9 cellular contexts compared by ENCODE assay signal in the genomic region with DNA sequence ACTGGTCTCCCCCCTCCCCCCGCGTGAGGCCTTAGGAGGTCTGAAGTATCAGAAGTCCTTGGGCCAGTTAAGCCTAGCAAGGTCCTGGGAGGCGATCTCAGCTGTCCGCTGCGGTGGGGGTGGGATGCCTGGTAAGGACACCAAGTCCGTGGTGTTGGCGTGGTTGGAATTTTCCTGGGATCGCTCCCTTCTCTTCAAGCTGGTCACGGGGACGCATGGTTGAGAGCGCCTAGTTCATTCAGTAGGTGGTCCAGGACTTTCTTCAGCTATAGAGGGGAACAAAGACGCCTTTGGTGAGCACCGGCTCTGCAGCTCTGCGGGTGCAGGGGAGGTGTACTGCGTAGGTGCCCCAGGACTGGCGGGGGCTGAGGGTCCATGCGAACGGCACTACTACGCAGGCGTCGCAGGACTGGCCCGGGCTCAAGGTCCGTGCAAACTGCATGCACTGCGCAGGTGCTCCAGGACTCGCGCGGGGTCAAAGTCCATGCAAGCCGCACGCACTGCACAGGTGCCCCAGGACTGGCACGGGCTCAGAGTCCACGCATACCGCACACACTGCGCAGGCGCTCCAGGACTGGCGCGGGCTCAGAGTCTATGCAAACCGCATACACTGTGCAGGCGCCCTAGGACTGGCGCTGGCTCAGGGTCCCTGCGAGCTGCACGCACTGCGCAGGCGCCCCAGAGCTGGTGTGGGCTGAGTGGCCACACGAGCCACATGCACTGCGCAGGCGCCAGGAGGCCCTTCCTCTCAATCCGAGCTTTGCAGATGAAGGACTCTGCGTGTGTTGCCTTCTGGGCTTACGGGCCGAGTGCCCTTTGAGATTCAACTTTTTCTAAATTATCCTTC. TPM values are rescaled to one million over a fixed set of nuclear protein-coding genes. Genes with fewer than 3 reads are reported as not detected.
DNase-seq lines count a peak whose midpoint lies in the region; TF ChIP-seq lines count a peak whose summit lies in the region.
"Had no signal": no experiment of that assay in that cellular context is flagged by ENCODE, and none has a peak within 500 bp of the region (broad histone marks: within the 10 kb centered on the region; RNA-seq: fewer than 3 reads in every experiment).

No MANE protein-coding gene starts in this region.

- H3K4me1 Mint-ChIP-seq in activated naive CD4-positive, alpha-beta T cell treated with anti-CD3 and anti-CD28 coated beads, Interleukin-2, amount 10 ng/mL, durations not matched to agents 7 days and 5 days = peaks cover 62% of the 10 kb centered on the region
- peaks cover 10% of the 10 kb centered on the region for H3K4me1 Mint-ChIP-seq in glutamatergic neuron (ENCODE audit: low read depth, unreplicated experiment)

- TF ChIP-seq CTCF in glutamatergic neuron (IDR thresholded peaks at IDR 0.05; ENCODE audit: partially characterized antibody, unreplicated experiment) (no peak), prostate gland (IDR thresholded peaks at IDR 0.05) (peak in 1 of 4 experiments; percentile 7)

- H3K27me3 Mint-ChIP-seq in activated naive CD4-positive, alpha-beta T cell treated with anti-CD3 and anti-CD28 coated beads, Interleukin-2, amount 10 ng/mL, durations not matched to agents 7 days and 5 days = no peaks in the 10 kb centered on the region
- peaks cover 3% of the 10 kb centered on the region for H3K27me3 Mint-ChIP-seq in glutamatergic neuron (ENCODE audit: unreplicated experiment)

- H3K4me3 ChIP-seq in prostate gland (peak overlapping the region; percentile 23 to 32), urinary bladder (ENCODE audit: low read depth, low read length) (peak overlapping the region; percentile 6)
- H3K4me3 ChIP-seq: BLaER1 had no signal

- no peaks in the 10 kb centered on the region for H3K27me3 ChIP-seq in prostate gland (replicated peaks; ENCODE audit: insufficient read depth)
- H3K27me3 ChIP-seq: BLaER1 had no signal

- peak; percentile 34 to 74 for DNase-seq in NCI-H187 (lab: John Stamatoyannopoulos, UW)
- DNase-seq in NCI-H187 treated with DMSO at 0.1 percent for 48 hours (lab: John Stamatoyannopoulos, UW) = no peak
- DNase-seq in RKO (ENCODE audit: low spot score) = peak; percentile 86
- DNase-seq in activated naive CD4-positive, alpha-beta T cell treated with anti-CD3 and anti-CD28 coated beads, Interleukin-2, amount 10 ng/mL, durations not matched to agents 7 days and 5 days = peak; percentile 73
- peak; percentile 48 for DNase-seq in glutamatergic neuron
- DNase-seq in prostate gland (ENCODE audit: low spot score) = peak; percentile 51
- no peak for DNase-seq in NCI-H748 (lab: John Stamatoyannopoulos, UW; ENCODE audit: unreplicated experiment)

- no peak for TF ChIP-seq POLR2A in prostate gland (IDR thresholded peaks at IDR 0.05)

- H3K36me3 ChIP-seq in prostate gland = no peaks in the 10 kb centered on the region
- H3K36me3 ChIP-seq in urinary bladder (ENCODE audit: insufficient read depth) = no peaks in the 10 kb centered on the region

- H3K27ac Mint-ChIP-seq in activated naive CD4-positive, alpha-beta T cell treated with anti-CD3 and anti-CD28 coated beads, Interleukin-2, amount 10 ng/mL, durations not matched to agents 7 days and 5 days = peak overlapping the region; percentile 45
- H3K27ac Mint-ChIP-seq in glutamatergic neuron (ENCODE audit: unreplicated experiment) = no peak overlapping the region

- no peaks in the 10 kb centered on the region for H3K9me3 ChIP-seq in prostate gland
- H3K9me3 ChIP-seq: BLaER1 had no signal

- no peaks in the 10 kb centered on the region for H3K9me3 Mint-ChIP-seq in activated naive CD4-positive, alpha-beta T cell treated with anti-CD3 and anti-CD28 coated beads, Interleukin-2, amount 10 ng/mL, durations not matched to agents 7 days and 5 days
- H3K9me3 Mint-ChIP-seq in glutamatergic neuron (ENCODE audit: unreplicated experiment) = peaks cover 5% of the 10 kb centered on the region

- peaks cover 7% of the 10 kb centered on the region for H3K36me3 Mint-ChIP-seq in activated naive CD4-positive, alpha-beta T cell treated with anti-CD3 and anti-CD28 coated beads, Interleukin-2, amount 10 ng/mL, durations not matched to agents 7 days and 5 days
- no peaks in the 10 kb centered on the region for H3K36me3 Mint-ChIP-seq in glutamatergic neuron (ENCODE audit: unreplicated experiment)

- H3K27ac ChIP-seq in prostate gland (peak overlapping the region; percentile 41 to 55), urinary bladder (ENCODE audit: low read depth) (no peak overlapping the region)
- H3K27ac ChIP-seq: BLaER1 had no signal

- H3K4me1 ChIP-seq in prostate gland (replicated peaks) = no peaks in the 10 kb centered on the region
- H3K4me1 ChIP-seq in urinary bladder (ENCODE audit: insufficient read depth) = no peaks in the 10 kb centered on the region

- WGBS in prostate gland = 69% methylated on average over 43 of the region's 50 CpGs
- WGBS in urinary bladder = 55% methylated on average over 50 of the region's 50 CpGs

- intact Hi-C loops in prostate gland (cut with DNase I) = loop anchor here (2.0 kb wide), 1 partner anchor 37 kb away; a partner anchor contains a TSS

- CTCF ChIA-PET in activated naive CD4-positive, alpha-beta T cell treated with anti-CD3 and anti-CD28 coated beads, Interleukin-2, amount 10 ng/mL, durations not matched to agents 7 days and 5 days (lab: Charles Lee) = interaction anchor here (1.3 to 2.6 kb wide), 2 partner anchors 12 to 39 kb away, joined by 4 to 13 read pairs; a partner anchor contains a TSS

- H3K4me3 Mint-ChIP-seq in activated naive CD4-positive, alpha-beta T cell treated with anti-CD3 and anti-CD28 coated beads, Interleukin-2, amount 10 ng/mL, durations not matched to agents 7 days and 5 days = peak overlapping the region; percentile 43
- H3K4me3 Mint-ChIP-seq in glutamatergic neuron (ENCODE audit: unreplicated experiment) = no peak overlapping the region

RNA-seq across cellular contexts. Expression of a gene that starts 36.6 kb away (rescaled TPM):
- total RNA-seq in glutamatergic neuron (ENCODE audit: unreplicated experiment) (231 TPM), prostate gland (100 to 1,000 TPM; 141 to 270 TPM), urinary bladder (239 TPM)
- polyA plus RNA-seq in urinary bladder = 108 TPM

Comparison
In these comparisons a context has a peak if more than half of its experiments do, and no peak if none do; other contexts are left out.
1. DNase-seq: peak in NCI-H187 (2 of 2), RKO (single experiment), activated naive CD4-positive, alpha-beta T cell treated with anti-CD3 and anti-CD28 coated beads, Interleukin-2, amount 10 ng/mL, durations not matched to agents 7 days and 5 days (single experiment), glutamatergic neuron (single experiment) and prostate gland (single experiment); none in NCI-H187 treated with DMSO at 0.1 percent for 48 hours (single experiment) and NCI-H748 (single experiment).